ENCODE assay signal across 7 cellular contexts in the genomic region with DNA sequence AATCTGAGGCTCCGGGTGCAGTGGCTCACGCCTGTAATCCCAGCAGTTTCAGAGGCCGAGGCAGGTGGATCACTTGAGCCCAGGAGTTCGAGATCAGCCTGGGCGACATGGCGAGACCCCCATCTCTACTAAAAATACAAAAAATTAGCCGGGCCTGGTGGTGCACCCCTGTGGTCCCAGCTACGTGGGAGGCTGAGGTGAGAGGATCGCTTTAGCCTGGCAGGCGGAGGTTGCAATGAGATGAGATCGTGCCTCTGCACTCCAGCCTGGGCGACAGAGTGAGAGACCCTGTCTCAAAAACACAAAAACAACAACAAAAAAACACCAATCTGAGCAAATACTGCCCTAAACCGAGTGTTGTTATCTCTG. TPM values are rescaled to one million over a fixed set of nuclear protein-coding genes. Genes with fewer than 3 reads are reported as not detected.
A peak's percentile ranks its signal among the peaks of the same experiment; 100 is the strongest.
DNase-seq lines count a peak whose midpoint lies in the region; ATAC-seq and TF ChIP-seq lines count a peak whose summit lies in the region.
"Not testable (repeated sequence)": the region's sequence is repeated elsewhere in the genome, so short reads cannot be mapped to it uniquely, and the experiment has no call there.

No MANE protein-coding gene starts in this region.

- H3K36me3 ChIP-seq in skeletal muscle satellite cell (ENCODE audit: insufficient read depth, low read length): not testable (repeated sequence)

- H3K36me3 Mint-ChIP-seq in activated CD8-positive, alpha-beta T cell treated with anti-CD3 and anti-CD28 coated beads for 36 hours (ENCODE audit: low read depth): not testable (repeated sequence)

- H3K9ac ChIP-seq in skeletal muscle satellite cell (ENCODE audit: low read depth, low read length): peak overlapping the region; percentile 84

- peak overlapping the region; percentile 89 for H3K4me2 ChIP-seq in skeletal muscle satellite cell (ENCODE audit: low read length)

- H3K9me3 ChIP-seq in mononuclear cell (ENCODE audit: low read depth, low read length); skeletal muscle satellite cell (replicated peaks; ENCODE audit: low read length): not testable (repeated sequence)

- not testable (repeated sequence) for TF ChIP-seq CTCF in LNCaP clone FGC (IDR thresholded peaks at IDR 0.05; ENCODE audit: control insufficient read depth, extremely low read depth, insufficient read depth); activated CD8-positive, alpha-beta T cell treated with anti-CD3 and anti-CD28 coated beads for 36 hours (IDR thresholded peaks at IDR 0.05)

- intact Hi-C loops in activated CD8-positive, alpha-beta T cell treated with anti-CD3 and anti-CD28 coated beads for 36 hours (cut with micrococcal nuclease); Right ventricle myocardium inferior (cut with DNase I): not testable (repeated sequence)

- not testable (repeated sequence) for H3K9me3 Mint-ChIP-seq in activated CD8-positive, alpha-beta T cell treated with anti-CD3 and anti-CD28 coated beads for 36 hours

- not testable (repeated sequence) for H3K27me3 ChIP-seq in mononuclear cell (ENCODE audit: insufficient read depth, low read length); skeletal muscle satellite cell (ENCODE audit: control insufficient read depth, insufficient read depth, low read length)

- not testable (repeated sequence) for DNase-seq in LNCaP clone FGC (ENCODE audit: low read depth); caudate nucleus (lab: John Stamatoyannopoulos, UW)
- DNase-seq in activated CD8-positive, alpha-beta T cell treated with anti-CD3 and anti-CD28 coated beads for 36 hours: peak; percentile 41
- DNase-seq in Right ventricle myocardium inferior (ENCODE audit: missing footprints): peak; percentile 37

- H3K27ac ChIP-seq in caudate nucleus (ENCODE audit: low read depth, low read length): peak overlapping the region; percentile 93

- H3K4me3 ChIP-seq in LNCaP clone FGC (ENCODE audit: low read depth, low read length) (peak overlapping the region; percentile 70), mononuclear cell (ENCODE audit: low read length) (peak overlapping the region; percentile 81), skeletal muscle satellite cell (ENCODE audit: low read length) (peak overlapping the region; percentile 95)

- peak overlapping the region; percentile 93 for H3K4me3 Mint-ChIP-seq in activated CD8-positive, alpha-beta T cell treated with anti-CD3 and anti-CD28 coated beads for 36 hours

- POLR2A ChIA-PET in activated CD8-positive, alpha-beta T cell treated with anti-CD3 and anti-CD28 coated beads for 36 hours (lab: Charles Lee): interaction anchor here (0.8 to 1.9 kb wide), 6 partner anchors 11 to 362 kb away, joined by 3 to 6 read pairs (median 4); a partner anchor contains a TSS

- not testable (repeated sequence) for H3K27me3 Mint-ChIP-seq in activated CD8-positive, alpha-beta T cell treated with anti-CD3 and anti-CD28 coated beads for 36 hours

- H3K4me1 Mint-ChIP-seq in activated CD8-positive, alpha-beta T cell treated with anti-CD3 and anti-CD28 coated beads for 36 hours (ENCODE audit: low read depth): peaks cover 31% of the 10 kb centered on the region

- H3K27ac Mint-ChIP-seq in activated CD8-positive, alpha-beta T cell treated with anti-CD3 and anti-CD28 coated beads for 36 hours: peak overlapping the region; percentile 86

- CTCF ChIA-PET in activated CD8-positive, alpha-beta T cell treated with anti-CD3 and anti-CD28 coated beads for 36 hours (lab: Charles Lee): interaction anchor here (1.0 to 3.5 kb wide), 4 partner anchors 11 to 52 kb away, joined by 3 to 37 read pairs (median 10); no protein-coding TSS in a partner anchor

- peaks cover 23% of the 10 kb centered on the region for H3K4me1 ChIP-seq in mononuclear cell (ENCODE audit: insufficient read depth, low read length)
- H3K4me1 ChIP-seq in skeletal muscle satellite cell (ENCODE audit: control insufficient read depth, insufficient read depth, low read length): not testable (repeated sequence)

- ATAC-seq in GM18520 (IDR thresholded peaks at IDR 0.05; ENCODE audit: unreplicated experiment): peak; percentile 10
- peak; percentile 2 for ATAC-seq in activated CD8-positive, alpha-beta T cell treated with anti-CD3 and anti-CD28 coated beads for 36 hours
- not testable (repeated sequence) for ATAC-seq in Right ventricle myocardium inferior

RNA-seq across cellular contexts. Expression of a gene that starts 0.6 kb away (rescaled TPM):
- 100 to 1,000 TPM in 1 of 2 experiments, 10 to 100 TPM in 1; 94.5 to 102 TPM for total RNA-seq in activated CD8-positive, alpha-beta T cell treated with anti-CD3 and anti-CD28 coated beads for 36 hours
- total RNA-seq in Right ventricle myocardium inferior (19.2 TPM), mononuclear cell (50.6 TPM)
- 76.8 and 83.0 TPM in 2 replicates for total RNA-seq in skeletal muscle satellite cell (2012; rRNA removed)

RNA-seq across cellular contexts. Expression of a gene that starts 7.2 kb away (rescaled TPM):
- total RNA-seq in activated CD8-positive, alpha-beta T cell treated with anti-CD3 and anti-CD28 coated beads for 36 hours: 10 to 100 TPM; 64.9 to 68.0 TPM
- total RNA-seq in Right ventricle myocardium inferior (14.1 TPM), mononuclear cell (2.6 TPM)
- total RNA-seq in skeletal muscle satellite cell (2012; rRNA removed): 15.2 and 22.5 TPM in 2 replicates

RNA-seq across cellular contexts. Expression of a gene that starts 12.8 kb away (rescaled TPM):
- 1 to 10 TPM; 5.7 to 9.0 TPM for total RNA-seq in activated CD8-positive, alpha-beta T cell treated with anti-CD3 and anti-CD28 coated beads for 36 hours
- total RNA-seq in Right ventricle myocardium inferior: 36.7 TPM
- total RNA-seq in mononuclear cell: 3.6 TPM
- 0.51 TPM in 1 of 2 replicates, not detected in the other for total RNA-seq in skeletal muscle satellite cell (2012; rRNA removed)

RNA-seq across cellular contexts. Expression of a gene that starts 30.8 kb away (rescaled TPM):
- total RNA-seq in activated CD8-positive, alpha-beta T cell treated with anti-CD3 and anti-CD28 coated beads for 36 hours: not detected
- total RNA-seq in Right ventricle myocardium inferior (174 TPM), mononuclear cell (0.10 TPM)
- not detected in 2 replicates for total RNA-seq in skeletal muscle satellite cell (2012; rRNA removed)

RNA-seq across cellular contexts. Expression of a gene that starts 46.4 kb away (rescaled TPM):
- total RNA-seq in activated CD8-positive, alpha-beta T cell treated with anti-CD3 and anti-CD28 coated beads for 36 hours: 1 to 10 TPM; 1.0 to 1.3 TPM
- total RNA-seq in Right ventricle myocardium inferior (not detected), mononuclear cell (0.10 TPM)
- 1.3 TPM in 2 replicates for total RNA-seq in skeletal muscle satellite cell (2012; rRNA removed)
